Comparison of ENCODE assay signal across 25 cellular contexts in the genomic region with DNA sequence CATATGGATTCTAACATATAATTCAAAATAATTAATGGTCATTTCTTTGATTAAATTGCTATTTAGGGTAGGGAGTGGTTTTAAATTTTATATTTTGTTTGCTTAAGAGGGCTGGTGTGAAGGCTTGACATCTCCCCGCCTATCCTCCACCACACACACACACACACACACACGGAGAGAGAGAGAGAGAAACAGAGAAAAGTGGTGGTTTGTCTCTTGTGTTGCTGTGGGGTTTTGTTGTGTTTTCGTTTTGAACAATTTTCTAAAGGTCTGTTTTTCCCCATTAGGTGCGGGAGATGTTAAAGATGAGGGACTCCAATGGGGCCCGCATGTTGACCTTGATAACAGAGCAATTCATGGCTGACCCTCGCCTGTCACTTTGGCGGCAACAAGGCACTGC.
"Had no signal": no experiment of that assay in that cellular context is flagged by ENCODE, and none has a peak within 500 bp of the region (broad histone marks: within the 10 kb centered on the region; RNA-seq: fewer than 3 reads in every experiment).

No MANE protein-coding gene starts in this region.

- H3K27ac Mint-ChIP-seq: progenitor cell of endocrine pancreas had no signal

- H3K27ac ChIP-seq: coronary artery, neutrophil, pancreas, right atrium auricular region, stomach, thyroid gland, vagina had no signal

- H3K4me1 ChIP-seq: right atrium auricular region, vagina had no signal

- H3K27me3 ChIP-seq: neutrophil, pancreas, right atrium auricular region, stomach, thyroid gland, vagina had no signal

- H3K9me3 Mint-ChIP-seq: naive thymus-derived CD8-positive, alpha-beta T cell had no signal

- H3K4me3 ChIP-seq: coronary artery, pancreas, right atrium auricular region, smooth muscle cell, stomach, thyroid gland, vagina had no signal

- H3K27me3 Mint-ChIP-seq: naive thymus-derived CD8-positive, alpha-beta T cell; progenitor cell of endocrine pancreas had no signal

- DNase-seq: dermis blood vessel endothelial cell; effector memory CD4-positive, alpha-beta T cell; kidney; mesendoderm; naive thymus-derived CD8-positive, alpha-beta T cell; pancreas; stimulated activated CD4-positive, alpha-beta T cell treated with anti-CD3 and anti-CD28 coated beads, Interleukin-12 subunit alpha, Interleukin-12 subunit beta, amount 100 ng/mL, for 4 hours; stimulated activated CD4-positive, alpha-beta T cell treated with anti-CD3 and anti-CD28 coated beads, Interleukin-1b, Interleukin-23, amount 100 ng/mL, for 48 hours; stimulated activated CD4-positive, alpha-beta T cell treated with anti-CD3 and anti-CD28 coated beads, Interleukin-4, amount 100 ng/mL, for 1 hour; stimulated activated CD8-positive, alpha-beta memory T cell treated with anti-CD3 and anti-CD28 coated beads, Interleukin-4, amount 100 ng/mL, for 48 hours; stimulated activated naive CD4-positive, alpha-beta T cell treated with Interleukin-2 at 50 U/mL for 16 hours; stomach; thyroid gland; trophoblast cell had no signal

- H3K36me3 ChIP-seq: pancreas, right atrium auricular region, thyroid gland had no signal

- H3K4me3 Mint-ChIP-seq: naive thymus-derived CD8-positive, alpha-beta T cell; neural crest cell had no signal

- FAIRE-seq: endometrium, frontal cortex, kidney, pancreas had no signal

- H3K4me2 ChIP-seq: smooth muscle cell had no signal

- H3K9me3 ChIP-seq: neutrophil, pancreas, right atrium auricular region, stomach, thyroid gland, vagina had no signal

- ATAC-seq: left lobe of liver; naive thymus-derived CD8-positive, alpha-beta T cell; sciatic nerve had no signal
